ENCODE assay signal across 20 cellular contexts in genomic region chr1:34108269-34108668, GRCh38. TPM values are rescaled to one million over a fixed set of nuclear protein-coding genes. Genes with fewer than 3 reads are reported as not detected.
A peak's percentile ranks its signal among the peaks of the same experiment; 100 is the strongest.
DNase-seq lines count a peak whose midpoint lies in the region; ATAC-seq, FAIRE-seq and TF ChIP-seq lines count a peak whose summit lies in the region.
"Had no signal": no experiment of that assay in that cellular context is flagged by ENCODE, and none has a peak within 500 bp of the region (broad histone marks: within the 10 kb centered on the region; RNA-seq: fewer than 3 reads in every experiment).

No MANE protein-coding gene starts in this region.

- H3K9me2 ChIP-seq in HCT116 (ENCODE audit: insufficient read depth): no peaks in the 10 kb centered on the region

- no peak overlapping the region for H3K27ac ChIP-seq in HCT116 (ENCODE audit: low read depth, low read length)
- H3K27ac ChIP-seq in GM12878 (ENCODE audit: control insufficient read depth, insufficient read depth): no peak overlapping the region
- H3K27ac ChIP-seq in lung (ENCODE audit: low read depth in 1 of 2, low read length in 1 of 2): no peak overlapping the region
- H3K27ac ChIP-seq: GM23248, HL-60 had no signal

- WGBS in GM12878 (ENCODE audit: insufficient coverage, insufficient replicate concordance, low lambda C conversion rate, missing lambda C conversion rate): 72% methylated on average over 2 of the region's 2 CpGs
- WGBS in lung, 2 donors: 78% methylated on average over 2 of the region's 2 CpGs

- no peak overlapping the region for H3K9ac ChIP-seq in HCT116 (ENCODE audit: low read length)
- no peak overlapping the region for H3K9ac ChIP-seq in GM12878 (ENCODE audit: control insufficient read depth, insufficient read depth, low read length)
- H3K9ac ChIP-seq: GM23248 had no signal

- CTCF ChIA-PET in HCT116 (lab: Charles Lee) (no interaction called here), GM12878 (lab: Yijun Ruan, JAX) (no interaction called here)

- intact Hi-C loops in HCT116 (cut with micrococcal nuclease): no loop called here
- intact Hi-C loops in GM12878 (cut with micrococcal nuclease; ENCODE audit: unreplicated experiment): no loop called here
- intact Hi-C loops in Right ventricle myocardium inferior (cut with DNase I): no loop called here

- no peaks in the 10 kb centered on the region for H3K79me2 ChIP-seq in HCT116 (ENCODE audit: insufficient read depth, low read length)
- no peaks in the 10 kb centered on the region for H3K79me2 ChIP-seq in GM12878 (ENCODE audit: control insufficient read depth, insufficient read depth, low read length)

- H3K4me2 ChIP-seq in HCT116 (ENCODE audit: low read length) (no peak overlapping the region), GM12878 (ENCODE audit: control insufficient read depth, insufficient read depth) (no peak overlapping the region)

- TF ChIP-seq CTCF in HCT116 (IDR thresholded peaks at IDR 0.05 in 2 of 3, conservative IDR thresholded peaks at IDR 0.05 in 1 of 3; ENCODE audit: borderline replicate concordance in 1 of 3, insufficient read depth in 1 of 3, low read depth in 2 of 3, low read length in 2 of 3): no peak
- TF ChIP-seq CTCF in GM12878 (IDR thresholded peaks at IDR 0.05 in 2 of 3, conservative IDR thresholded peaks at IDR 0.05 in 1 of 3; ENCODE audit: control insufficient read depth in 2 of 3, extremely low read depth in 1 of 3, insufficient read depth in 1 of 3, low read depth in 3 of 3, low read length in 3 of 3): no peak
- TF ChIP-seq CTCF in lung (IDR thresholded peaks at IDR 0.05; ENCODE audit: control extremely low read depth, extremely low read depth): no peak

- H3K27me3 ChIP-seq in HCT116 (ENCODE audit: insufficient read depth, low read length): peaks cover 24% of the 10 kb centered on the region; the same call in 1 of the 2 replicates
- H3K27me3 ChIP-seq in GM12878 (replicated peaks in 1 of 2; ENCODE audit: control insufficient read depth in 2 of 2, insufficient read depth in 2 of 2, low read length in 1 of 2): no peaks in the 10 kb centered on the region
- no peaks in the 10 kb centered on the region for H3K27me3 ChIP-seq in lung (ENCODE audit: control insufficient read depth, insufficient read depth)
- H3K27me3 ChIP-seq: BE2C had no signal

- DNase-seq in EH (ENCODE audit: low read depth) (peak; percentile 7), HCT116 (ENCODE audit: low read depth, low spot score) (no peak), GM12878 (ENCODE audit: low read depth, low spot score) (no peak), lung (ENCODE audit: low spot score) (peak; percentile 13), Right ventricle myocardium inferior (ENCODE audit: missing footprints) (no peak), hypothalamus (lab: John Stamatoyannopoulos, UW) (no peak)
- DNase-seq: ACHN; BE2C; C1 segment of cervical spinal cord; Caco-2; CD4-positive, CD25-positive, alpha-beta regulatory T cell; GF-D8; GM23248; HCEC 1CT had no signal

- TF ChIP-seq EP300 in GM12878 (IDR thresholded peaks at IDR 0.05; ENCODE audit: borderline replicate concordance in 1 of 2, control insufficient read depth in 1 of 2, low read depth in 2 of 2, low read length in 2 of 2): no peak

- POLR2A ChIA-PET in HCT116 (lab: Charles Lee): no interaction called here
- POLR2A ChIA-PET in GM12878 (lab: Charles Lee): no interaction called here

- in situ Hi-C loops in GM12878 (cut with MboI): no loop called here

- BruUV-seq in HCT116 (replicated peaks; lab: Mats Ljungman, UMichigan) (no TSS peak), GM12878 (replicated peaks; lab: Mats Ljungman, UMichigan) (no TSS peak)

- TF ChIP-seq POLR2A in HCT116 (IDR thresholded peaks at IDR 0.05; ENCODE audit: borderline replicate concordance, extremely low read depth, insufficient read depth, insufficient read length): no peak
- no peak for TF ChIP-seq POLR2A in GM12878 (IDR thresholded peaks at IDR 0.05; ENCODE audit: low read depth, low read length)

- no peak for ATAC-seq in HCT116
- ATAC-seq in GM12878: no peak
- ATAC-seq in lung (ENCODE audit: insufficient read depth, low FRiP score): no peak
- ATAC-seq in Right ventricle myocardium inferior: no peak
- no peak for ATAC-seq in GM21723 (IDR thresholded peaks at IDR 0.05; ENCODE audit: unreplicated experiment)
- ATAC-seq: K562 had no signal

- no peak for FAIRE-seq in GM12878 (lab: Jason Lieb, UNC)
- FAIRE-seq: D721Med, GM19239, H54, K562 had no signal

- no peak overlapping the region for H2AFZ ChIP-seq in HCT116 (ENCODE audit: low read depth, low read length, poor library complexity, severe bottlenecking)
- no peak overlapping the region for H2AFZ ChIP-seq in GM12878 (ENCODE audit: control insufficient read depth, low read depth, low read length)
- H2AFZ ChIP-seq: GM23248 had no signal

- H3K36me3 ChIP-seq in HCT116 (ENCODE audit: control insufficient read depth in 1 of 2, insufficient read depth in 2 of 2, low read length in 2 of 2): no peaks in the 10 kb centered on the region
- H3K36me3 ChIP-seq in GM12878 (ENCODE audit: control insufficient read depth in 2 of 2, insufficient read depth in 2 of 2, low read length in 1 of 2): no peaks in the 10 kb centered on the region
- H3K36me3 ChIP-seq in lung (ENCODE audit: control insufficient read depth in 2 of 2, insufficient read depth in 2 of 2, low read length in 2 of 2): no peaks in the 10 kb centered on the region
- H3K36me3 ChIP-seq: BE2C had no signal

- SMC1A ChIA-PET in GM12878 (lab: Charles Lee; ENCODE audit: uncharacterized antibody, unreplicated experiment): no interaction called here

- no peaks in the 10 kb centered on the region for H4K20me1 ChIP-seq in HCT116 (ENCODE audit: insufficient read depth)
- no peaks in the 10 kb centered on the region for H4K20me1 ChIP-seq in GM12878 (ENCODE audit: control insufficient read depth, insufficient read depth)

- no peak for TF ChIP-seq RAD21 in HCT116 (IDR thresholded peaks at IDR 0.05; ENCODE audit: low read depth)
- TF ChIP-seq RAD21 in GM12878 (IDR thresholded peaks at IDR 0.05; ENCODE audit: insufficient read depth, low read depth, low read length): no peak

- no peak overlapping the region for H3K4me3 ChIP-seq in HCT116 (replicated peaks in 1 of 2; ENCODE audit: low read depth in 1 of 2, low read length in 2 of 2)
- H3K4me3 ChIP-seq in GM12878: no peak overlapping the region
- H3K4me3 ChIP-seq in lung: no peak overlapping the region
- H3K4me3 ChIP-seq: GM23248, K562 had no signal

- RAD21 ChIA-PET in HCT116 (lab: Charles Lee; ENCODE audit: low non-redundant PET in 1 of 2, low total read pairs in 2 of 2, uncharacterized antibody in 2 of 2, unreplicated experiment in 2 of 2) (no interaction called here), GM12878 (lab: Charles Lee; ENCODE audit: unreplicated experiment) (no interaction called here)

- H3K4me1 ChIP-seq in HCT116 (ENCODE audit: control insufficient read depth in 1 of 2, insufficient read depth in 2 of 2, low read length in 2 of 2) (no peaks in the 10 kb centered on the region), GM12878 (ENCODE audit: control insufficient read depth, insufficient read depth, low read length) (no peaks in the 10 kb centered on the region; the same call in 1 of the 2 replicates), lung (ENCODE audit: control insufficient read depth in 2 of 2, insufficient read depth in 2 of 2, low read length in 2 of 2) (no peaks in the 10 kb centered on the region)
- H3K4me1 ChIP-seq: BE2C, Caco-2 had no signal

- H3K9me3 ChIP-seq in HCT116 (ENCODE audit: control insufficient read depth in 1 of 2, insufficient read depth in 1 of 2, low read depth in 1 of 2, low read length in 2 of 2) (no peaks in the 10 kb centered on the region), GM12878 (replicated peaks; ENCODE audit: control insufficient read depth, insufficient read depth, low read length) (no peaks in the 10 kb centered on the region), lung (ENCODE audit: control insufficient read depth in 2 of 2, insufficient read depth in 1 of 2, low read length in 1 of 2) (no peaks in the 10 kb centered on the region)
- H3K9me3 ChIP-seq: BE2C, Caco-2 had no signal

TF ChIP-seq in HCT116, 20 proteins besides CTCF, POLR2A, EP300 and RAD21 (continues in another document):
- TF ChIP-seq EZH2 (IDR thresholded peaks at IDR 0.05) (no peak), ELF1 (IDR thresholded peaks at IDR 0.05; ENCODE audit: borderline replicate concordance, low read depth) (no peak)

TF ChIP-seq in GM12878, 131 proteins besides CTCF, POLR2A, EP300 and RAD21 (continues in another document):
- TF ChIP-seq SMAD1 (IDR thresholded peaks at IDR 0.05; ENCODE audit: low read depth, partially characterized antibody) (no peak), BHLHE40 (IDR thresholded peaks at IDR 0.05; ENCODE audit: borderline replicate concordance in 1 of 2, low read depth in 2 of 2, low read length in 1 of 2) (no peak), MTA2 (IDR thresholded peaks at IDR 0.05; ENCODE audit: low read depth) (no peak), SIX5 (IDR thresholded peaks at IDR 0.05; ENCODE audit: low read depth, low read length, severe bottlenecking) (no peak)

RNA-seq across cellular contexts. Expression of gene CSMD2, which starts 56.8 kb away (rescaled TPM):
- total RNA-seq in HCT116 (2021; ENCODE audit: unreplicated experiment): 0.22 TPM
- 0.14 TPM in 1 of 2 replicates, not detected in the other for polyA plus RNA-seq in HCT116 (2012)
- not detected in 2 replicates for total RNA-seq in GM12878 (2013; cell fraction: nucleolus; rRNA removed)
- not detected in 2 replicates for total RNA-seq in GM12878 (2014; rRNA removed)
- not detected in 2 replicates for total RNA-seq in GM12878 (2014; rRNA removed; fragmentation: Illumina TruSeq; extraction: Trizol)
- total RNA-seq in GM12878 (2021): not detected in 2 replicates
- polyA plus RNA-seq in GM12878 (2011; ENCODE audit: low read depth): not detected
- under 0.01 and 0.16 TPM in 2 replicates for polyA plus RNA-seq in GM12878 (2011; rRNA removed)
- 0.08 and 0.09 TPM in 2 replicates for polyA plus RNA-seq in GM12878 (2011; cell fraction: cytosol; rRNA removed)
- polyA plus RNA-seq in GM12878 (2011; cell fraction: nucleus; rRNA removed): 0.06 and 0.07 TPM in 2 replicates
- polyA plus RNA-seq in GM12878 (2012): not detected in 2 replicates
- polyA plus RNA-seq in GM12878 (2014; fragmentation: Illumina TruSeq; extraction: Trizol): not detected in 2 replicates
- polyA plus RNA-seq in GM12878 (2014; fragmentation: Nextera tagmentation; extraction: Ambion mirVana): not detected
- polyA plus RNA-seq in GM12878 (2014; rRNA removed): not detected in 2 replicates
- polyA plus RNA-seq in GM12878 (2016; fragmentation: Nextera tagmentation; extraction: Ambion mirVana): not detected
- under 0.01 TPM in 1 of 2 replicates, not detected in the other for polyA minus RNA-seq in GM12878 (2011; rRNA and poly(A)+ RNA removed)
- not detected in 2 replicates for polyA minus RNA-seq in GM12878 (2011; cell fraction: cytosol; rRNA and poly(A)+ RNA removed)
- 0.12 TPM in 1 of 2 replicates, not detected in the other for polyA minus RNA-seq in GM12878 (2011; cell fraction: nucleus; rRNA and poly(A)+ RNA removed)
- 1 to 10 TPM in 1 of 2 donors, under 1 TPM in 1; 0.11 to 1.2 TPM for total RNA-seq in lung
- polyA plus RNA-seq in lung: under 1 TPM; 0.30 to 0.49 TPM
- 0.32 TPM for total RNA-seq in Right ventricle myocardium inferior
- total RNA-seq: Caco-2; CD4-positive, CD25-positive, alpha-beta regulatory T cell; K562 had no signal
- polyA plus RNA-seq: CD4-positive, CD25-positive, alpha-beta regulatory T cell; K562 had no signal

Comparison
In these comparisons a context has a peak if more than half of its experiments do, and no peak if none do; other contexts are left out.
1. DNase-seq: peak in EH (single experiment) and lung (single experiment); none in HCT116 (single experiment), GM12878 (single experiment), Right ventricle myocardium inferior (single experiment) and hypothalamus (0 of 51).